In the genomic region with DNA sequence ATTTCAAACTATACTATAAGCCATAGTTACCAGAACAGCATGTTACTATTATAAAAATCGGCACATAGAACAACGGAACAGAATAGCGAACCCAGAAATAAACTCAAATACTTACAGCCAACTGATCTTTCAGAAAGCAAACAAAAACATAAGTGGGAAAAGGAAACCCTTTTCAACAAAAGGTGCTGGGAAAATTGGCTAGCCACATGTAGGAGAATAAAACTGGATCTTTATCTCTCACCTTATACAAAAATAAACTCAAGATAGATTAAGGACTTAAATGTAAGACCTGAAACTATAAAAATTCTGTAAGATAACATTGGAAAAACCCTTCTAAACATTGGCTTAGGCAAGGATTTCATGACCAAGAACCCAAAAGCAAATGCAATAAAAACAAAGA, we compare ENCODE assay signal across 27 cellular contexts.
"Had no signal": no experiment of that assay in that cellular context is flagged by ENCODE, and none has a peak within 500 bp of the region (broad histone marks: within the 10 kb centered on the region; RNA-seq: fewer than 3 reads in every experiment).

No MANE protein-coding gene starts in this region.

- H3K9ac ChIP-seq: neural progenitor cell, parathyroid adenoma had no signal

- H3K4me1 ChIP-seq: neural progenitor cell, parathyroid adenoma, psoas muscle, right lobe of liver, sigmoid colon, stomach, thyroid gland, tibial nerve, upper lobe of left lung, vagina had no signal

- H3K4me1 Mint-ChIP-seq: nephron, neural progenitor cell had no signal

- H3K27me3 ChIP-seq: neural progenitor cell, ovary, right lobe of liver, sigmoid colon, stomach, thyroid gland, tibial nerve, upper lobe of left lung, vagina had no signal

- H3K27me3 Mint-ChIP-seq: progenitor cell of endocrine pancreas; stimulated activated naive B cell treated with anti-CD40 and anti-IgM and Interleukin-4, amounts not matched to agents 10 μg/mL and 1 μg/mL and 100 μg/mL, for 72 hours; stimulated activated naive CD8-positive, alpha-beta T cell treated with anti-CD3 and anti-CD28 coated beads, Interleukin-15, Interleukin-2, amounts not matched to agents 100 ng/mL and 50 ng/mL, for 24 hours had no signal

- H3K9me3 ChIP-seq: ovary, thyroid gland, vagina had no signal

- H3K27ac ChIP-seq: neural progenitor cell, ovary, parathyroid adenoma, psoas muscle, right lobe of liver, sigmoid colon, stomach, thoracic aorta, thyroid gland, tibial nerve, upper lobe of left lung, vagina had no signal

- ATAC-seq: psoas muscle; right cardiac atrium; right lobe of liver; stimulated activated effector memory CD8-positive, alpha-beta T cell treated with anti-CD3 and anti-CD28 coated beads, Interleukin-12 subunit alpha, Interleukin-12 subunit beta, amount 100 ng/mL, for 72 hours; stimulated activated naive B cell treated with anti-CD40 and anti-IgM and Interleukin-4, amounts not matched to agents 10 μg/mL and 1 μg/mL and 100 μg/mL, for 72 hours had no signal

- H3K27ac Mint-ChIP-seq: nephron; neural progenitor cell; progenitor cell of endocrine pancreas; stimulated activated effector memory CD8-positive, alpha-beta T cell treated with anti-CD3 and anti-CD28 coated beads, Interleukin-12 subunit alpha, Interleukin-12 subunit beta, amount 100 ng/mL, for 72 hours; stimulated activated naive B cell treated with anti-CD40 and anti-IgM and Interleukin-4, amounts not matched to agents 10 μg/mL and 1 μg/mL and 100 μg/mL, for 72 hours; stimulated activated naive CD8-positive, alpha-beta T cell treated with anti-CD3 and anti-CD28 coated beads, Interleukin-15, Interleukin-2, amounts not matched to agents 100 ng/mL and 50 ng/mL, for 24 hours had no signal

- H2AFZ ChIP-seq: neural progenitor cell, parathyroid adenoma had no signal

- H3K4me3 ChIP-seq: neural progenitor cell, ovary, psoas muscle, right lobe of liver, sigmoid colon, stomach, thoracic aorta, thyroid gland, tibial nerve, upper lobe of left lung, vagina had no signal

- H3K36me3 ChIP-seq: neural progenitor cell, ovary had no signal

- H3K4me3 Mint-ChIP-seq: nephron; neural progenitor cell; stimulated activated effector memory CD8-positive, alpha-beta T cell treated with anti-CD3 and anti-CD28 coated beads, Interleukin-12 subunit alpha, Interleukin-12 subunit beta, amount 100 ng/mL, for 72 hours; stimulated activated naive B cell treated with anti-CD40 and anti-IgM and Interleukin-4, amounts not matched to agents 10 μg/mL and 1 μg/mL and 100 μg/mL, for 72 hours; stimulated activated naive CD8-positive, alpha-beta T cell treated with anti-CD3 and anti-CD28 coated beads, Interleukin-15, Interleukin-2, amounts not matched to agents 100 ng/mL and 50 ng/mL, for 24 hours had no signal

- H3K4me2 ChIP-seq: neural progenitor cell had no signal

- DNase-seq: occipital lobe; ovary; posterior cingulate gyrus; psoas muscle; right cardiac atrium; right lobe of liver; sigmoid colon; small intestine; stimulated activated CD4-positive, alpha-beta T cell treated with anti-CD3 and anti-CD28 coated beads, Interleukin-15, amount 100 ng/mL, for 24 hours; stimulated activated CD4-positive, alpha-beta T cell treated with anti-CD3 and anti-CD28 coated beads, Interleukin-2, amount 100 ng/mL, for 24 hours; stimulated activated CD4-positive, alpha-beta T cell treated with anti-CD3 and anti-CD28 coated beads, Interleukin-2, amount 100 ng/mL, for 48 hours; stimulated activated CD4-positive, alpha-beta T cell treated with anti-CD3 and anti-CD28 coated beads, Interleukin-4, amount 100 ng/mL, for 24 hours; stimulated activated naive B cell treated with anti-CD40 and anti-IgM and Interleukin-4, amounts not matched to agents 10 μg/mL and 1 μg/mL and 100 μg/mL, for 72 hours; stimulated activated naive CD4-positive, alpha-beta T cell treated with Interleukin-2 at 50 U/mL for 16 hours; stomach; thyroid gland; trophoblast cell; upper lobe of left lung had no signal

- H3K79me2 ChIP-seq: parathyroid adenoma had no signal
